Comparison of ENCODE assay signal across 32 cellular contexts in the genomic region with DNA sequence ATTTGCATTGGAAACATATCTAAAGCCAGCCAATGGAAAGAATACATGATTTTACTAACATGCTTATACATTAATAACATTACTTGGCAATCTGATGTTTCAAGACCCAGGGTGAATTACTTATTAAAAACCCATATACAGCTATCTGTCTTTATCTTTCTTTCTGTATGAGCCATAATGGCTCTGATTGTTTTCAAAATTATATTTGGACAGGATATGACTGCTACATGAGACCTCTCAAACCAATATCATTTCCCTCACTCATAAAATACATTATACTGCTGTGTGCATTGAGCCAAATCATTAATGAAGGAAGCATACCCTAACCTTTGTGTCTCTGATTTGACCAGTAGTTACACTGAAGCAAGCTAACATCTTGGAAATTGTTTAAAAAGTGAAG.
"Had no signal": no experiment of that assay in that cellular context is flagged by ENCODE, and none has a peak within 500 bp of the region (broad histone marks: within the 10 kb centered on the region; RNA-seq: fewer than 3 reads in every experiment).

No MANE protein-coding gene starts in this region.

- H3K27ac ChIP-seq: cardiac muscle cell, KMS-11, Peyer's patch, SJSA1, VCaP had no signal

- H3K4me3 ChIP-seq: cardiac muscle cell, Peyer's patch, SJSA1 had no signal

- H3K36me3 ChIP-seq: cardiac muscle cell, Peyer's patch, SJSA1 had no signal

- H3K27me3 ChIP-seq: cardiac muscle cell, Peyer's patch, SJSA1 had no signal

- DNase-seq: activated CD4-positive, alpha-beta T cell treated with anti-CD3 and anti-CD28 coated beads for 1 hour; activated CD4-positive, alpha-beta T cell treated with anti-CD3 and anti-CD28 coated beads for 48 hours; activated CD4-positive, CD25-positive, alpha-beta regulatory T cell; activated CD8-positive, alpha-beta T cell treated with anti-CD3 and anti-CD28 coated beads for 36 hours; activated effector memory CD4-positive, alpha-beta T cell treated with anti-CD3 and anti-CD28 coated beads, Interleukin-2, amount 50 U/mL, for 16 hours; activated naive CD4-positive, alpha-beta T cell; activated naive CD4-positive, alpha-beta T cell treated with anti-CD3 and anti-CD28 coated beads, Interleukin-2, amount 50 U/mL, for 16 hours; activated naive CD8-positive, alpha-beta T cell treated with anti-CD3 and anti-CD28 coated beads for 36 hours; activated T-cell treated with anti-CD3 and anti-CD28 coated beads, Interleukin-2, amount 50 U/mL, for 1 hour; activated T-cell treated with anti-CD3 and anti-CD28 coated beads, Interleukin-2, amount 50 U/mL, for 72 hours; amniotic stem cell; aorta; MM.1S; MV-4-11; NCI-H1092; NCI-H1436 treated with DMSO at 0.1 percent for 48 hours; NCI-H1694 treated with DMSO at 0.1 percent for 48 hours; NCI-H2029; NCI-H345; NCI-H524 treated with DMSO at 0.1 percent for 48 hours; NCI-H774; Peyer's patch; RPMI8226; SHP77 treated with DMSO at 0.1 percent for 48 hours; SW 1271; T-helper 1 cell; T-helper 2 cell; T-helper 9 cell had no signal

- H3K9me3 ChIP-seq: Peyer's patch, SJSA1 had no signal
